Comparison of ENCODE assay signal across 23 cellular contexts in the genomic region with DNA sequence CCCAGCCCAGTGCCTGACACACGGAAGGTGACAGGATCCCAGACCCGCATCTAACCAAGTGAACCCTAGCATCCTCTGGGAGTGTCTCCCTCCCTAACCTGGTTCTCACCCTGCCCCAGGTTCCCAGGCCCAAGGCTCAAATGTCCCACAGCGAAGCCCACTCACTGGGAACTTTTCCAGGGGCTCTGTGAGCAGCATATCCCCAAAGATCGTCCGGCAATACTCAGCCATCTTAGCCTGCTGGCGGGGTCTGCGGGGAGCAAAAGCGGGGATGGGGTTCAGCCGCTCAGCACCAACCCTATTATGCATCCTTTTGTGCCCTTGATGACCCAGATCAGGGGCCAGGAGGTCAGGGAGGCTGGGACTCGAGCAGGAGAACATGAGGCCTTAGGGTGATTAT. TPM values are rescaled to one million over a fixed set of nuclear protein-coding genes. Genes with fewer than 3 reads are reported as not detected.
DNase-seq lines count a peak whose midpoint lies in the region; ATAC-seq, FAIRE-seq and TF ChIP-seq lines count a peak whose summit lies in the region.
"Had no signal": no experiment of that assay in that cellular context is flagged by ENCODE, and none has a peak within 500 bp of the region (broad histone marks: within the 10 kb centered on the region; RNA-seq: fewer than 3 reads in every experiment).

No MANE protein-coding gene starts in this region.

- H3K18ac ChIP-seq in mesenchymal stem cell (ENCODE audit: low read depth in 1 of 2, low read length in 2 of 2): no peak overlapping the region

- no peaks in the 10 kb centered on the region for H3K79me1 ChIP-seq in mesenchymal stem cell (replicated peaks; ENCODE audit: low read length, poor library complexity, severe bottlenecking)

- H3K36me3 ChIP-seq in mesenchymal stem cell (ENCODE audit: control insufficient read depth in 1 of 2, insufficient read depth in 2 of 2, low read depth in 1 of 2, low read length in 2 of 2) (no peaks in the 10 kb centered on the region), uterus (no peaks in the 10 kb centered on the region)
- H3K36me3 ChIP-seq: MG63 had no signal

- H3K9me3 ChIP-seq in right cardiac atrium (ENCODE audit: control insufficient read depth, low read length) (no peaks in the 10 kb centered on the region), mesenchymal stem cell (ENCODE audit: control insufficient read depth, low read length) (peaks cover 11% of the 10 kb centered on the region), uterus (no peaks in the 10 kb centered on the region)
- H3K9me3 ChIP-seq: MG63 had no signal

- TF ChIP-seq CTCF in uterus (IDR thresholded peaks at IDR 0.05): no peak

- H3K36me3 Mint-ChIP-seq in activated T-helper 17 cell treated with anti-CD3 and anti-CD28 coated beads, Interleukin-2, amount 50 U/mL, for 72 hours (ENCODE audit: low read depth): peaks cover 38% of the 10 kb centered on the region
- peaks cover 31% of the 10 kb centered on the region for H3K36me3 Mint-ChIP-seq in activated naive CD8-positive, alpha-beta T cell treated with anti-CD3 and anti-CD28 coated beads for 36 hours

- no peak overlapping the region for H3K23ac ChIP-seq in mesenchymal stem cell (ENCODE audit: low read length in 2 of 2)

- no peaks in the 10 kb centered on the region for H3K4me1 Mint-ChIP-seq in activated T-helper 17 cell treated with anti-CD3 and anti-CD28 coated beads, Interleukin-2, amount 50 U/mL, for 72 hours
- H3K4me1 Mint-ChIP-seq in activated naive CD8-positive, alpha-beta T cell treated with anti-CD3 and anti-CD28 coated beads for 36 hours: no peaks in the 10 kb centered on the region

- H2BK5ac ChIP-seq in mesenchymal stem cell (ENCODE audit: low read depth, low read length, poor library complexity, severe bottlenecking): no peak overlapping the region

- H3K9me3 Mint-ChIP-seq in activated T-helper 17 cell treated with anti-CD3 and anti-CD28 coated beads, Interleukin-2, amount 50 U/mL, for 72 hours: no peaks in the 10 kb centered on the region
- H3K9me3 Mint-ChIP-seq in activated naive CD8-positive, alpha-beta T cell treated with anti-CD3 and anti-CD28 coated beads for 36 hours: peaks cover 9% of the 10 kb centered on the region

- H2BK12ac ChIP-seq in mesenchymal stem cell (ENCODE audit: low read length in 2 of 2): no peak overlapping the region

- H4K8ac ChIP-seq in mesenchymal stem cell (ENCODE audit: low read length): no peak overlapping the region

- intact Hi-C loops in Right ventricle myocardium superior (cut with DNase I): no loop called here
- intact Hi-C loops in right cardiac atrium (cut with DNase I): no loop called here
- intact Hi-C loops in uterus (cut with DNase I; ENCODE audit: low total_unique reads): no loop called here

- peaks cover 4% of the 10 kb centered on the region for H3K4me1 ChIP-seq in right cardiac atrium (ENCODE audit: control insufficient read depth, insufficient read depth, low read length)
- H3K4me1 ChIP-seq in mesenchymal stem cell (ENCODE audit: control insufficient read depth, insufficient read depth, low read depth, low read length): peaks cover 2% of the 10 kb centered on the region
- no peaks in the 10 kb centered on the region for H3K4me1 ChIP-seq in uterus
- H3K4me1 ChIP-seq: SJSA1 had no signal

- no peak overlapping the region for H3K4me3 Mint-ChIP-seq in activated T-helper 17 cell treated with anti-CD3 and anti-CD28 coated beads, Interleukin-2, amount 50 U/mL, for 72 hours
- H3K4me3 Mint-ChIP-seq in activated naive CD8-positive, alpha-beta T cell treated with anti-CD3 and anti-CD28 coated beads for 36 hours: no peak overlapping the region
- H3K4me3 Mint-ChIP-seq: CD4-positive, CD25-positive, alpha-beta regulatory T cell had no signal

- H2BK120ac ChIP-seq in mesenchymal stem cell (ENCODE audit: low read depth, low read length): no peak overlapping the region

- FAIRE-seq in H54 (lab: Jason Lieb, UNC): no peak
- FAIRE-seq: GM18507 had no signal

- peak overlapping the region; percentile 13 for H3K27ac Mint-ChIP-seq in activated T-helper 17 cell treated with anti-CD3 and anti-CD28 coated beads, Interleukin-2, amount 50 U/mL, for 72 hours
- no peak overlapping the region for H3K27ac Mint-ChIP-seq in activated naive CD8-positive, alpha-beta T cell treated with anti-CD3 and anti-CD28 coated beads for 36 hours

- no peaks in the 10 kb centered on the region for H3K27me3 Mint-ChIP-seq in activated T-helper 17 cell treated with anti-CD3 and anti-CD28 coated beads, Interleukin-2, amount 50 U/mL, for 72 hours
- H3K27me3 Mint-ChIP-seq in activated naive CD8-positive, alpha-beta T cell treated with anti-CD3 and anti-CD28 coated beads for 36 hours: no peaks in the 10 kb centered on the region
- H3K27me3 Mint-ChIP-seq: CD4-positive, CD25-positive, alpha-beta regulatory T cell had no signal

- TF ChIP-seq POLR2A in uterus (IDR thresholded peaks at IDR 0.05) (no peak), H54 (IDR thresholded peaks at IDR 0.05; ENCODE audit: low read depth, low read length) (no peak)

- ATAC-seq in Right ventricle myocardium superior (ENCODE audit: poor library complexity) (no peak), right cardiac atrium (no peak)
- ATAC-seq in activated T-helper 17 cell treated with anti-CD3 and anti-CD28 coated beads, Interleukin-2, amount 50 U/mL, for 72 hours (replicated peaks): no peak
- ATAC-seq: PC-3, Right ventricle myocardium inferior had no signal

- no peak overlapping the region for H3K4me2 ChIP-seq in mesenchymal stem cell (ENCODE audit: low read length, poor library complexity, severe bottlenecking)
- H3K4me2 ChIP-seq: BLaER1 had no signal

- H3K27me3 ChIP-seq in right cardiac atrium (ENCODE audit: control insufficient read depth, insufficient read depth) (no peaks in the 10 kb centered on the region), mesenchymal stem cell (ENCODE audit: control insufficient read depth in 1 of 2, insufficient read depth in 1 of 2, low read length in 2 of 2) (peaks cover 59 to 87% of the 10 kb centered on the region in 2 experiments), uterus (no peaks in the 10 kb centered on the region)
- H3K27me3 ChIP-seq: BLaER1, MG63, SJSA1 had no signal

- no peak overlapping the region for H3K9ac ChIP-seq in mesenchymal stem cell (ENCODE audit: low read length)
- H3K9ac ChIP-seq: BLaER1 had no signal

- H2AK5ac ChIP-seq in mesenchymal stem cell (ENCODE audit: low read length, severe bottlenecking): no peak overlapping the region

- H3K27ac ChIP-seq in right cardiac atrium (ENCODE audit: low read length) (no peak overlapping the region), mesenchymal stem cell (ENCODE audit: low read length, poor library complexity, severe bottlenecking) (no peak overlapping the region), uterus (no peak overlapping the region)
- H3K27ac ChIP-seq: BLaER1, SJSA1 had no signal

- H3K14ac ChIP-seq in mesenchymal stem cell (ENCODE audit: low read length in 2 of 2): no peak overlapping the region

- H3K4me3 ChIP-seq in right cardiac atrium (ENCODE audit: low read length): no peak overlapping the region
- no peak overlapping the region for H3K4me3 ChIP-seq in mesenchymal stem cell (ENCODE audit: insufficient read depth in 1 of 2, low read depth in 1 of 2, low read length in 2 of 2)
- no peak overlapping the region for H3K4me3 ChIP-seq in uterus
- H3K4me3 ChIP-seq: BLaER1, MG63, SJSA1 had no signal

- H4K91ac ChIP-seq in mesenchymal stem cell (ENCODE audit: low read length): peak overlapping the region; percentile 63

- H2BK15ac ChIP-seq in mesenchymal stem cell (ENCODE audit: low read depth, poor library complexity, severe bottlenecking): no peak overlapping the region

- WGBS in right cardiac atrium: 94% methylated on average over 10 of the region's 10 CpGs
- 95% methylated on average over 10 of the region's 10 CpGs for WGBS in mesenchymal stem cell

- no peak overlapping the region for H2AFZ ChIP-seq in mesenchymal stem cell (ENCODE audit: low read depth, low read length)

- DNase-seq in Right ventricle myocardium superior (peak; percentile 21), right cardiac atrium (no peak), mesenchymal stem cell (no peak), uterus (no peak), H54 (ENCODE audit: insufficient read length, low spot score) (no peak)
- no peak for DNase-seq in activated naive CD8-positive, alpha-beta T cell treated with anti-CD3 and anti-CD28 coated beads for 36 hours
- DNase-seq: CD4-positive, CD25-positive, alpha-beta regulatory T cell; HCEC 1CT; IMR-90; KG1; MG63; NCI-H2029; NCI-H446; NCI-H524 treated with DMSO at 0.1 percent for 48 hours; NCI-H774; NK-92 treated with Interleukin-12 subunit alpha and Interleukin-12 subunit beta, amount 100 ng/mL, for 24 hours; PC-3 had no signal

- no peak overlapping the region for H3K4ac ChIP-seq in mesenchymal stem cell (ENCODE audit: low read depth in 1 of 2, low read length in 2 of 2)

RNA-seq across cellular contexts. Expression of gene PLCB2, which starts 10.4 kb away (rescaled TPM):
- total RNA-seq in Right ventricle myocardium superior (7.7 TPM), right cardiac atrium (10 to 100 TPM; 11.5 to 28.9 (median 21.7) TPM), uterus (10 to 100 TPM in 2 of 4 donors, 1 to 10 TPM in 2; 3.5 to 19.0 (median 9.3) TPM)
- 18.5 TPM for polyA plus RNA-seq in right cardiac atrium
- total RNA-seq in activated T-helper 17 cell treated with anti-CD3 and anti-CD28 coated beads, Interleukin-2, amount 50 U/mL, for 72 hours: 100 to 1,000 TPM; 111 to 116 TPM
- 14.0 TPM for polyA plus RNA-seq in mesenchymal stem cell (2013, experiment 1 of 2)
- 13.9 TPM for polyA plus RNA-seq in mesenchymal stem cell (2013, experiment 2 of 2)
- total RNA-seq in activated naive CD8-positive, alpha-beta T cell treated with anti-CD3 and anti-CD28 coated beads for 36 hours: 10 to 100 TPM; 40.8 to 43.6 TPM
- total RNA-seq: A172 had no signal

RNA-seq across cellular contexts. Expression of gene ANKRD63, which starts 14.5 kb away (rescaled TPM):
- 0.65 TPM for total RNA-seq in Right ventricle myocardium superior
- total RNA-seq in right cardiac atrium: 1 to 10 TPM in 3 of 4 donors, under 1 TPM in 1; 0.42 to 5.0 (median 4.4) TPM
- 0.68 TPM for polyA plus RNA-seq in right cardiac atrium
- total RNA-seq in activated T-helper 17 cell treated with anti-CD3 and anti-CD28 coated beads, Interleukin-2, amount 50 U/mL, for 72 hours: not detected
- polyA plus RNA-seq in mesenchymal stem cell (2013, experiment 1 of 2): not detected
- polyA plus RNA-seq in mesenchymal stem cell (2013, experiment 2 of 2): not detected
- total RNA-seq in uterus: under 1 TPM in 2 of 4 donors, not detected in 2; 0.28 to 0.52 TPM
- not detected for total RNA-seq in activated naive CD8-positive, alpha-beta T cell treated with anti-CD3 and anti-CD28 coated beads for 36 hours
- total RNA-seq: A172, IMR-90 had no signal
- polyA plus RNA-seq: CD4-positive, CD25-positive, alpha-beta regulatory T cell; IMR-90 had no signal

RNA-seq across cellular contexts. Expression of gene INAFM2, which starts 26.1 kb away (rescaled TPM):
- total RNA-seq in Right ventricle myocardium superior: 56.2 TPM
- 100 to 1,000 TPM in 1 of 4 donors, 10 to 100 TPM in 3; 72.6 to 115 (median 74.1) TPM for total RNA-seq in right cardiac atrium
- polyA plus RNA-seq in right cardiac atrium: 47.3 TPM
- total RNA-seq in activated T-helper 17 cell treated with anti-CD3 and anti-CD28 coated beads, Interleukin-2, amount 50 U/mL, for 72 hours: 10 to 100 TPM; 10.8 to 11.0 TPM
- polyA plus RNA-seq in mesenchymal stem cell (2013, experiment 1 of 2): 75.5 TPM
- 80.9 TPM for polyA plus RNA-seq in mesenchymal stem cell (2013, experiment 2 of 2)
- total RNA-seq in uterus: 10 to 100 TPM in 2 of 4 donors, 1 to 10 TPM in 2; 3.2 to 68.1 (median 8.9) TPM
- total RNA-seq in activated naive CD8-positive, alpha-beta T cell treated with anti-CD3 and anti-CD28 coated beads for 36 hours: 10 to 100 TPM; 13.5 to 15.5 TPM

RNA-seq across cellular contexts. Expression of gene CCDC9B, which starts 43.4 kb away (rescaled TPM):
- 155 TPM for total RNA-seq in Right ventricle myocardium superior
- 100 to 1,000 TPM in 3 of 4 donors, 10 to 100 TPM in 1; 71.9 to 144 (median 131) TPM for total RNA-seq in right cardiac atrium
- polyA plus RNA-seq in right cardiac atrium: 99.7 TPM
- total RNA-seq in activated T-helper 17 cell treated with anti-CD3 and anti-CD28 coated beads, Interleukin-2, amount 50 U/mL, for 72 hours: 1 to 10 TPM in 1 of 2 donors, under 1 TPM in 1; 0.78 to 2.7 TPM
- 34.5 TPM for polyA plus RNA-seq in mesenchymal stem cell (2013, experiment 1 of 2)
- polyA plus RNA-seq in mesenchymal stem cell (2013, experiment 2 of 2): 31.6 TPM
- 10 to 100 TPM in 1 of 4 donors, 1 to 10 TPM in 3; 2.4 to 43.8 (median 6.6) TPM for total RNA-seq in uterus
- total RNA-seq in activated naive CD8-positive, alpha-beta T cell treated with anti-CD3 and anti-CD28 coated beads for 36 hours: under 1 TPM; 0.24 to 0.62 TPM

RNA-seq across cellular contexts. Expression of gene PHGR1, which starts 53.5 kb away (rescaled TPM):
- total RNA-seq in Right ventricle myocardium superior: not detected
- not detected for total RNA-seq in right cardiac atrium
- not detected for polyA plus RNA-seq in right cardiac atrium
- not detected for total RNA-seq in activated T-helper 17 cell treated with anti-CD3 and anti-CD28 coated beads, Interleukin-2, amount 50 U/mL, for 72 hours
- polyA plus RNA-seq in mesenchymal stem cell (2013, experiment 1 of 2): not detected
- not detected for polyA plus RNA-seq in mesenchymal stem cell (2013, experiment 2 of 2)
- total RNA-seq in uterus: 1 to 10 TPM in 1 of 4 donors, not detected in 3; 1.8 TPM
- not detected for total RNA-seq in activated naive CD8-positive, alpha-beta T cell treated with anti-CD3 and anti-CD28 coated beads for 36 hours
- total RNA-seq: A172; CD4-positive, CD25-positive, alpha-beta regulatory T cell; IMR-90; PC-3; Right ventricle myocardium inferior; SJSA1 had no signal
- polyA plus RNA-seq: CD4-positive, CD25-positive, alpha-beta regulatory T cell; IMR-90 had no signal
